Comparison of ENCODE assay signal across 26 cellular contexts in the genomic region with DNA sequence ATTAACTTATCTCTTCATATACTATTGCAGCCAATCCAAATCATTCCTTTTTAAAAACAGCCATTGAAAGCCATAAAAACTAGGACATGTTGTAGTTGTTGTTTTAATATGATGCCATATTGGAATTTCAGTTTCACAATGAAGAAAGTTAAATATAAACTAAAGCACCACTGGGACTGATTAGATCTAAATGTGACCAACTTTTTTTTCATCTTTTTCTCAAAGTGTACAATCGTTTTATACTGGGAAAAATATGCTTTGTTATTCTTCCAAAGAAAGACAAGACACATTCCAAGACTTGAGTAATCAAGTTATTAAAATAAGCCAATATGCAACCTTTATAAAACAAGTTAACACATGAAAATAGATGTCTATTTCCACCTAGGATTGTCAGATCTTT.
"Had no signal": no experiment of that assay in that cellular context is flagged by ENCODE, and none has a peak within 500 bp of the region (broad histone marks: within the 10 kb centered on the region; RNA-seq: fewer than 3 reads in every experiment).

No MANE protein-coding gene starts in this region.

- H3K27ac Mint-ChIP-seq: activated CD4-positive, alpha-beta T cell treated with anti-CD3 and anti-CD28 coated beads, Interleukin-2, amount 10 ng/mL, durations not matched to agents 7 days and 5 days; activated CD8-positive, alpha-beta T cell treated with anti-CD3 and anti-CD28 coated beads for 36 hours; activated naive CD4-positive, alpha-beta T cell treated with anti-CD3 and anti-CD28 coated beads, Interleukin-2, amount 50 U/mL, for 72 hours; activated T-helper 1 cell treated with anti-CD3 and anti-CD28 coated beads, Interleukin-12 subunit alpha, Interleukin-12 subunit beta, Interleukin-2, Interleukin-4 antibody, amounts not matched to agents 30 ng/mL and 10 ng/mL and 1 ng/mL, durations not matched to agents 14 hours and 24 hours and 36 hours; natural killer cell treated with Interleukin-12 subunit alpha and Interleukin-12 subunit beta and Interleukin-15 and Interleukin-18, amount 100 ng/mL, for 72 hours; progenitor cell of endocrine pancreas; T-helper 2 cell treated with Interferon-gamma antibody and Interleukin-4, amounts not matched to agents 5 μg/mL and 100 μg/mL, for 36 hours had no signal

- H3K27me3 ChIP-seq: breast epithelium, colonic mucosa, dorsolateral prefrontal cortex, esophagus muscularis mucosa, left lung, upper lobe of left lung had no signal

- H3K36me3 ChIP-seq: breast epithelium, colonic mucosa, esophagus muscularis mucosa, left lung, upper lobe of left lung, WERI-Rb-1 had no signal

- H3K4me1 ChIP-seq: breast epithelium, colonic mucosa, esophagus muscularis mucosa, left lung had no signal

- H3K9me3 ChIP-seq: breast epithelium, colonic mucosa, esophagus muscularis mucosa, left lung, upper lobe of left lung had no signal

- H3K27me3 Mint-ChIP-seq: activated CD4-positive, alpha-beta T cell treated with anti-CD3 and anti-CD28 coated beads, Interleukin-2, amount 10 ng/mL, durations not matched to agents 7 days and 5 days; activated CD8-positive, alpha-beta memory T cell treated with anti-CD3 and anti-CD28 coated beads, Interleukin-2, amount 10 ng/mL, durations not matched to agents 7 days and 5 days; activated CD8-positive, alpha-beta T cell treated with anti-CD3 and anti-CD28 coated beads for 36 hours; effector memory CD8-positive, alpha-beta T cell; progenitor cell of endocrine pancreas had no signal

- ATAC-seq: activated CD8-positive, alpha-beta memory T cell treated with anti-CD3 and anti-CD28 coated beads, Interleukin-2, amount 10 ng/mL, durations not matched to agents 7 days and 5 days; activated CD8-positive, alpha-beta T cell treated with anti-CD3 and anti-CD28 coated beads for 36 hours; activated naive CD4-positive, alpha-beta T cell treated with anti-CD3 and anti-CD28 coated beads, Interleukin-2, amount 50 U/mL, for 72 hours; effector memory CD8-positive, alpha-beta T cell; left lung; natural killer cell treated with Interleukin-12 subunit alpha and Interleukin-12 subunit beta and Interleukin-15 and Interleukin-18, amount 100 ng/mL, for 72 hours; stimulated activated naive CD8-positive, alpha-beta T cell treated with anti-CD3 and anti-CD28 coated beads, Interleukin-15, Interleukin-2, amounts not matched to agents 100 U/mL and 50 U/mL, for 24 hours had no signal

- H3K9me3 Mint-ChIP-seq: activated T-helper 1 cell treated with anti-CD3 and anti-CD28 coated beads, Interleukin-12 subunit alpha, Interleukin-12 subunit beta, Interleukin-2, Interleukin-4 antibody, amounts not matched to agents 30 ng/mL and 10 ng/mL and 1 ng/mL, durations not matched to agents 14 hours and 24 hours and 36 hours; effector memory CD8-positive, alpha-beta T cell; T-helper 2 cell treated with Interferon-gamma antibody and Interleukin-4, amounts not matched to agents 5 μg/mL and 100 μg/mL, for 36 hours had no signal

- DNase-seq: activated CD4-positive, alpha-beta T cell treated with anti-CD3 and anti-CD28 coated beads, Interleukin-2, amount 10 ng/mL, durations not matched to agents 7 days and 5 days; activated CD4-positive, CD25-positive, alpha-beta regulatory T cell treated with anti-CD3 and anti-CD28 coated beads, Interleukin-2, amount 50 U/mL, for 72 hours; activated CD8-positive, alpha-beta memory T cell treated with anti-CD3 and anti-CD28 coated beads, Interleukin-2, amount 10 ng/mL, durations not matched to agents 7 days and 5 days; activated CD8-positive, alpha-beta T cell treated with anti-CD3 and anti-CD28 coated beads for 36 hours; activated gamma-delta T cell; activated T-cell treated with anti-CD3 and anti-CD28 coated beads for 4 hours; amniotic stem cell; colonic mucosa; dorsolateral prefrontal cortex; effector memory CD8-positive, alpha-beta T cell; foreskin fibroblast; kidney glomerular epithelial cell; left lung; mammary epithelial cell; midbrain; stimulated activated CD4-positive, alpha-beta T cell treated with anti-CD3 and anti-CD28 coated beads, Interleukin-4, amount 100 ng/mL, for 4 hours; stimulated activated naive CD8-positive, alpha-beta T cell treated with anti-CD3 and anti-CD28 coated beads, Interleukin-15, Interleukin-2, amounts not matched to agents 100 U/mL and 50 U/mL, for 24 hours; upper lobe of left lung; WERI-Rb-1 had no signal

- H3K27ac ChIP-seq: breast epithelium, colonic mucosa, dorsolateral prefrontal cortex, esophagus muscularis mucosa, left lung, upper lobe of left lung, WERI-Rb-1 had no signal

- H3K4me3 ChIP-seq: breast epithelium, colonic mucosa, dorsolateral prefrontal cortex, esophagus muscularis mucosa, left lung, upper lobe of left lung had no signal

- H3K4me3 Mint-ChIP-seq: activated CD4-positive, alpha-beta T cell treated with anti-CD3 and anti-CD28 coated beads, Interleukin-2, amount 10 ng/mL, durations not matched to agents 7 days and 5 days; activated CD8-positive, alpha-beta memory T cell treated with anti-CD3 and anti-CD28 coated beads, Interleukin-2, amount 10 ng/mL, durations not matched to agents 7 days and 5 days; activated CD8-positive, alpha-beta T cell treated with anti-CD3 and anti-CD28 coated beads for 36 hours; activated T-helper 1 cell treated with anti-CD3 and anti-CD28 coated beads, Interleukin-12 subunit alpha, Interleukin-12 subunit beta, Interleukin-2, Interleukin-4 antibody, amounts not matched to agents 30 ng/mL and 10 ng/mL and 1 ng/mL, durations not matched to agents 14 hours and 24 hours and 36 hours; effector memory CD8-positive, alpha-beta T cell; natural killer cell treated with Interleukin-12 subunit alpha and Interleukin-12 subunit beta and Interleukin-15 and Interleukin-18, amount 100 ng/mL, for 72 hours; T-helper 2 cell treated with Interferon-gamma antibody and Interleukin-4, amounts not matched to agents 5 μg/mL and 100 μg/mL, for 36 hours had no signal
